11 cellular contexts compared by ENCODE assay signal in the genomic region with DNA sequence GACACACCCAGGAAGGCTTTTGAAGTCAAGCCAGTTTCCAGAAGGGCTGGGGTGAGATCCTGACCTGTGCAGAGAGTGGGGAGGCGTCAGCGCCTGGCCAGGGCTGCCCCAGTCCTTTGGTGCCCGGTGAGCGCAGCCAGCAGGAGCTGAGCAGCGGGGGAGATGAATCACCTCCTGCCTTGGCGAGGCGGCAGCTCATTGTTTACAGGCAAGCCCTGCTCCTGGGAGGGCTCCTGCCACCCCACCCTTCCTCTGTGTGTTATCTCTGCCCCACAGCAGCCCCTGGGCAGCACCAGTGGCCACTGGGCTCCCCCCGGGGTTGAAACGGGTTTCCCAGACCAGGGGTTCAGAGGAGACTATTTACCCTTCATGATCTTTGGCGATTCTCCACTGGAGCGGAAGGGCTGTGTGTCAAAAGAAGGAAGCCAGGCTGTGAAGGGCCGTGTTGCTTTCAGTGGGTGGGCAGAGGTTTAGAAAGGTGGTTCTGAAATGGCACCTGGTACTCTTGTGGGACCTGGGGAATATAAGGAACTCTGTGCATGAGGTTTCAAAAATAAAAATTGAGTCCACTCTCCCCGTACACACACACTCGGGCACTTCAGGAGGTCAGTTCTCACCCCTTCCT. TPM values are rescaled to one million over a fixed set of nuclear protein-coding genes. Genes with fewer than 3 reads are reported as not detected.
A peak's percentile ranks its signal among the peaks of the same experiment; 100 is the strongest.
DNase-seq lines count a peak whose midpoint lies in the region; ATAC-seq and TF ChIP-seq lines count a peak whose summit lies in the region.
"Had no signal": no experiment of that assay in that cellular context is flagged by ENCODE, and none has a peak within 500 bp of the region (broad histone marks: within the 10 kb centered on the region; RNA-seq: fewer than 3 reads in every experiment).

No MANE protein-coding gene starts in this region.

- TF ChIP-seq CTCF in fibroblast of lung (conservative IDR thresholded peaks at IDR 0.05 in 1 of 2, IDR thresholded peaks at IDR 0.05 in 1 of 2; ENCODE audit: low read depth in 1 of 2, low read length in 2 of 2) = no peak
- no peak for TF ChIP-seq CTCF in osteoblast (IDR thresholded peaks at IDR 0.05; ENCODE audit: extremely low read depth, low read depth, low read length)
- no peak for TF ChIP-seq CTCF in smooth muscle cell (IDR thresholded peaks at IDR 0.05; ENCODE audit: borderline replicate concordance, insufficient read depth, poor library complexity, severe bottlenecking)

- WGBS in smooth muscle cell (ENCODE audit: low lambda C conversion rate) = 97% methylated on average over 14 of the region's 14 CpGs

- H3F3A ChIP-seq in smooth muscle cell (ENCODE audit: low read depth) = no peaks in the 10 kb centered on the region

- H2AFZ ChIP-seq in fibroblast of lung (ENCODE audit: low read length) (no peak overlapping the region), osteoblast (ENCODE audit: low read length) (no peak overlapping the region), smooth muscle cell (ENCODE audit: low read depth) (no peak overlapping the region)

- H3K9ac ChIP-seq in fibroblast of lung (ENCODE audit: insufficient read depth, low read length) (no peak overlapping the region), smooth muscle cell (ENCODE audit: low read depth) (no peak overlapping the region)

- no peaks in the 10 kb centered on the region for H3K79me2 ChIP-seq in fibroblast of lung (ENCODE audit: control insufficient read depth, insufficient read depth, low read length)
- no peaks in the 10 kb centered on the region for H3K79me2 ChIP-seq in osteoblast (ENCODE audit: insufficient read depth, low read length)
- no peaks in the 10 kb centered on the region for H3K79me2 ChIP-seq in smooth muscle cell (ENCODE audit: low read depth)

- H3K4me2 ChIP-seq in fibroblast of lung (ENCODE audit: extremely low read depth, insufficient read depth, low read length) (no peak overlapping the region), osteoblast (ENCODE audit: insufficient read depth, low read length) (no peak overlapping the region), smooth muscle cell (no peak overlapping the region)

- no peak overlapping the region for H3K27ac ChIP-seq in fibroblast of lung (ENCODE audit: insufficient read depth, low read length)
- H3K27ac ChIP-seq in osteoblast (ENCODE audit: low read depth, low read length) = no peak overlapping the region
- no peak overlapping the region for H3K27ac ChIP-seq in smooth muscle cell (ENCODE audit: low read depth)
- H3K27ac ChIP-seq: C4-2B had no signal

- H3K36me3 ChIP-seq in fibroblast of lung (ENCODE audit: control insufficient read depth, insufficient read depth, low read length) (peaks cover 34% of the 10 kb centered on the region), osteoblast (ENCODE audit: insufficient read depth, low read length) (peaks cover 48% of the 10 kb centered on the region), smooth muscle cell (ENCODE audit: low read depth) (no peaks in the 10 kb centered on the region)

- no peaks in the 10 kb centered on the region for H4K20me1 ChIP-seq in fibroblast of lung (ENCODE audit: control insufficient read depth, extremely low read depth, insufficient read depth, low read length)
- no peaks in the 10 kb centered on the region for H4K20me1 ChIP-seq in osteoblast (ENCODE audit: insufficient read depth, low read length)
- no peaks in the 10 kb centered on the region for H4K20me1 ChIP-seq in smooth muscle cell (ENCODE audit: low read depth)

- DNase-seq in Caki2 (ENCODE audit: low read depth) (peak; percentile 64), T1000 (lab: John Stamatoyannopoulos, UW) (peak; percentile 60), fibroblast of lung (ENCODE audit: low read depth in 2 of 2) (peak; percentile 28 to 75), osteoblast (ENCODE audit: insufficient read length, low spot score, missing footprints) (peak; percentile 93), DMS79 treated with DMSO at 0.1 percent for 48 hours (lab: John Stamatoyannopoulos, UW) (no peak), smooth muscle cell (lab: John Stamatoyannopoulos, UW; ENCODE audit: unreplicated experiment) (no peak)
- DNase-seq: small intestine, testis had no signal

- in situ Hi-C loops in Caki2 (cut with HindIII; ENCODE audit: low pct_unique_long_range_greater_than_20kb, low sequenced_read_pairs) = no loop called here

- no peaks in the 10 kb centered on the region for H3K4me1 ChIP-seq in fibroblast of lung (ENCODE audit: control insufficient read depth, extremely low read depth, insufficient read depth, low read length)
- peaks cover 5% of the 10 kb centered on the region for H3K4me1 ChIP-seq in osteoblast (ENCODE audit: insufficient read depth, low read length)
- H3K4me1 ChIP-seq in smooth muscle cell (ENCODE audit: low read depth) = no peaks in the 10 kb centered on the region
- H3K4me1 ChIP-seq: testis had no signal

- H3K4me3 ChIP-seq in fibroblast of lung (replicated peaks in 1 of 4; ENCODE audit: control extremely low read depth in 1 of 4, insufficient read depth in 1 of 4, low read depth in 3 of 4, low read length in 4 of 4) (no peak overlapping the region), osteoblast (ENCODE audit: insufficient read depth, low read length) (no peak overlapping the region), smooth muscle cell (no peak overlapping the region)
- H3K4me3 ChIP-seq: testis had no signal

- H3K9me3 ChIP-seq in fibroblast of lung (ENCODE audit: control insufficient read depth, insufficient read depth, low read depth, low read length) = no peaks in the 10 kb centered on the region
- no peaks in the 10 kb centered on the region for H3K9me3 ChIP-seq in osteoblast (ENCODE audit: low read depth, low read length)
- no peaks in the 10 kb centered on the region for H3K9me3 ChIP-seq in smooth muscle cell (replicated peaks; ENCODE audit: low read depth)
- H3K9me3 ChIP-seq: testis had no signal

- ATAC-seq in HG03139 (IDR thresholded peaks at IDR 0.05; ENCODE audit: unreplicated experiment) = no peak
- no peak for ATAC-seq in HG03571 (IDR thresholded peaks at IDR 0.05; ENCODE audit: unreplicated experiment)

- H3K27me3 ChIP-seq in fibroblast of lung (ENCODE audit: control insufficient read depth, insufficient read depth, low read length) (no peaks in the 10 kb centered on the region), osteoblast (ENCODE audit: insufficient read depth, low read length) (no peaks in the 10 kb centered on the region), smooth muscle cell (ENCODE audit: low read depth) (no peaks in the 10 kb centered on the region)
- H3K27me3 ChIP-seq: testis had no signal

RNA-seq across cellular contexts. Expression of a gene that starts 14.1 kb away (rescaled TPM):
- total RNA-seq in Caki2 (2014; rRNA removed; shearing (Covaris generic); ENCODE audit: low replicate concordance) = 8.1 and 12.4 TPM in 2 replicates
- 0.17 and 0.26 TPM in 2 replicates for total RNA-seq in fibroblast of lung
- 0.17 and 0.58 TPM in 2 replicates for polyA plus RNA-seq in fibroblast of lung
- 1.2 and 1.4 TPM in 2 replicates for polyA plus RNA-seq in fibroblast of lung (2012)
- polyA minus RNA-seq in fibroblast of lung (ENCODE audit: low replicate concordance) = 0.08 and 0.11 TPM in 2 replicates
- 0.29 and 0.36 TPM in 2 replicates for total RNA-seq in osteoblast
- 66.0 and 83.8 TPM in 2 replicates for total RNA-seq in smooth muscle cell
- 47.2 and 233 TPM in 2 replicates for polyA plus RNA-seq in smooth muscle cell

RNA-seq across cellular contexts. Expression of a gene that starts 40.1 kb away (rescaled TPM):
- total RNA-seq in Caki2 (2014; rRNA removed; shearing (Covaris generic); ENCODE audit: low replicate concordance) = 96.6 and 104 TPM in 2 replicates
- total RNA-seq in fibroblast of lung (40.6 and 43.9 TPM in 2 replicates), osteoblast (48.1 and 60.7 TPM in 2 replicates), smooth muscle cell (75.4 and 87.7 TPM in 2 replicates)
- polyA plus RNA-seq in fibroblast of lung (61.0 and 84.5 TPM in 2 replicates), smooth muscle cell (119 and 135 TPM in 2 replicates)
- polyA plus RNA-seq in fibroblast of lung (2012) = 63.7 and 84.5 TPM in 2 replicates
- polyA minus RNA-seq in fibroblast of lung (ENCODE audit: low replicate concordance) = 49.4 and 52.1 TPM in 2 replicates

RNA-seq across cellular contexts. Expression of a gene that starts 40.3 kb away (rescaled TPM):
- 28.6 and 38.9 TPM in 2 replicates for total RNA-seq in Caki2 (2014; rRNA removed; shearing (Covaris generic); ENCODE audit: low replicate concordance)
- total RNA-seq in fibroblast of lung = 18.5 and 26.3 TPM in 2 replicates
- polyA plus RNA-seq in fibroblast of lung = 8.4 and 9.9 TPM in 2 replicates
- 7.7 and 11.5 TPM in 2 replicates for polyA plus RNA-seq in fibroblast of lung (2012)
- polyA minus RNA-seq in fibroblast of lung (ENCODE audit: low replicate concordance) = 29.8 and 33.3 TPM in 2 replicates
- total RNA-seq in osteoblast = 17.7 and 24.5 TPM in 2 replicates
- total RNA-seq in smooth muscle cell = 12.5 and 38.2 TPM in 2 replicates
- polyA plus RNA-seq in smooth muscle cell = 15.4 and 15.7 TPM in 2 replicates

RNA-seq across cellular contexts. Expression of a gene that starts 57.8 kb away (rescaled TPM):
- 45.8 and 57.3 TPM in 2 replicates for total RNA-seq in Caki2 (2014; rRNA removed; shearing (Covaris generic); ENCODE audit: low replicate concordance)
- total RNA-seq in fibroblast of lung (36.7 and 62.8 TPM in 2 replicates), osteoblast (25.3 and 27.7 TPM in 2 replicates), smooth muscle cell (31.1 and 32.7 TPM in 2 replicates)
- polyA plus RNA-seq in fibroblast of lung (8.6 and 10.2 TPM in 2 replicates), smooth muscle cell (88.8 and 108 TPM in 2 replicates)
- 27.6 and 29.4 TPM in 2 replicates for polyA plus RNA-seq in fibroblast of lung (2012)
- polyA minus RNA-seq in fibroblast of lung (ENCODE audit: low replicate concordance) = 8.6 and 15.0 TPM in 2 replicates

Comparison
In these comparisons a context has a peak if more than half of its experiments do, and no peak if none do; other contexts are left out.
1. DNase-seq: peak in Caki2 (single experiment), T1000 (single experiment), fibroblast of lung (2 of 2) and osteoblast (single experiment); none in DMS79 treated with DMSO at 0.1 percent for 48 hours (single experiment) and smooth muscle cell (single experiment).